ENCODE assay signal across 8 cellular contexts in the genomic region with DNA sequence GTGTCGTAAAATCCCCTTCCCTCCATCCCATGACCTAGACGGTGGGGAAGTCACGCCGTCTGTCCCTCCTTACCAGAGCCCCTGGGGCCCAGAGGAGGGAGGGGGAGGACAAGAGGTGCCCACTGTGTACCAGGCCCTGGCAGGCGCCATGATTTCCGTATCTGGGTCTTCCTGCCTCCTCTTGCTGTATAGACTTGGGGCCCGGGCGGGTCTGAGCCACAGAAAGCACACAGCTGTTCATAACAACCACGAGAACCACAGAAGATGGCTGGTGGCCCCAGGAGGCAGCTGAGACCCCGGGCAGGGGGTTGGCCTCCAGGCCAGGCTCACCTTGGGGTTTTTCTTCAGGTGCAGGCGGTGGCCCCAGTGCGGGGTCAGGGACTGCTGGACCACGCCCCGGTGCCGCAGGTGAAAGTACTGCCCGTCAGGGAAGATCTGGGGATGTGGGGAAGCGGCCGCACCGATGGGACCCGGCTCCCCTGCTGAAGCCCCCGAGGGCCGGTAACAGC. TPM values are rescaled to one million over a fixed set of nuclear protein-coding genes. Genes with fewer than 3 reads are reported as not detected.
DNase-seq lines count a peak whose midpoint lies in the region; ATAC-seq, FAIRE-seq and TF ChIP-seq lines count a peak whose summit lies in the region.

No MANE protein-coding gene starts in this region.

- peak overlapping the region; percentile 32; the same call in 1 of the 2 replicates for H3K4me3 ChIP-seq in GM08714 (ENCODE audit: low read length)
- H3K4me3 ChIP-seq in rectal smooth muscle tissue (ENCODE audit: low read length) = peak overlapping the region; percentile 83

- no peaks in the 10 kb centered on the region for H3K27me3 ChIP-seq in rectal smooth muscle tissue (ENCODE audit: control insufficient read depth, insufficient read depth, low read length)

- peaks cover 11% of the 10 kb centered on the region for H3K4me1 Mint-ChIP-seq in T-helper 17 cell

- peak overlapping the region; percentile 76 for H3K4me3 Mint-ChIP-seq in T-helper 17 cell

- H3K27ac Mint-ChIP-seq in T-helper 17 cell = no peak overlapping the region

- CTCF ChIA-PET in GM10248 (lab: Yijun Ruan, JAX) = no interaction called here

- H3K4me1 ChIP-seq in rectal smooth muscle tissue (ENCODE audit: control insufficient read depth, insufficient read depth, low read length) = no peaks in the 10 kb centered on the region

- H3K9ac ChIP-seq in rectal smooth muscle tissue (ENCODE audit: low read length) = no peak overlapping the region

- H3K36me3 ChIP-seq in rectal smooth muscle tissue (ENCODE audit: control insufficient read depth, insufficient read depth, low read length) = no peaks in the 10 kb centered on the region

- ATAC-seq in T-helper 17 cell = no peak
- ATAC-seq in HG03460 (IDR thresholded peaks at IDR 0.05; ENCODE audit: unreplicated experiment) = no peak

- POLR2A ChIA-PET in GM10248 (lab: Yijun Ruan, JAX) = no interaction called here

- no peak overlapping the region for H3K27ac ChIP-seq in rectal smooth muscle tissue (ENCODE audit: low read depth, low read length)

- H3K36me3 Mint-ChIP-seq in T-helper 17 cell (ENCODE audit: low read depth) = no peaks in the 10 kb centered on the region

- no peak for FAIRE-seq in frontal cortex (lab: Jason Lieb, UNC)

- no peak for TF ChIP-seq CTCF in GM10248 (IDR thresholded peaks at IDR 0.05; ENCODE audit: control extremely low read depth, extremely low read depth, low read depth, missing control alignments)

- no peaks in the 10 kb centered on the region for H3K9me3 ChIP-seq in T-helper 17 cell (ENCODE audit: control insufficient read depth, low read length, poor library complexity, severe bottlenecking)

- no peaks in the 10 kb centered on the region for H3K27me3 Mint-ChIP-seq in T-helper 17 cell

- DNase-seq in T-helper 17 cell (no peak), frontal cortex (ENCODE audit: low spot score in 2 of 2) (peak; percentile 12 to 37), T-helper 9 cell (no peak), GM10248 (ENCODE audit: extremely low spot score) (no peak), NCI-H1417 treated with DMSO at 0.1 percent for 48 hours (lab: John Stamatoyannopoulos, UW) (no peak)

RNA-seq across cellular contexts. Expression of gene PCSK4, which starts 0.6 kb away (rescaled TPM):
- total RNA-seq in T-helper 17 cell (1 to 10 TPM; 3.3 to 4.5 TPM), frontal cortex (3.7 TPM)

RNA-seq across cellular contexts. Expression of gene REEP6, which starts 1.5 kb away (rescaled TPM):
- total RNA-seq in T-helper 17 cell (1 to 10 TPM; 1.8 to 2.3 TPM), frontal cortex (2.4 TPM)

RNA-seq across cellular contexts. Expression of gene C19orf25, which starts 10.5 kb away (rescaled TPM):
- total RNA-seq in T-helper 17 cell (10 to 100 TPM; 24.3 to 29.0 TPM), frontal cortex (17.9 TPM)

RNA-seq across cellular contexts. Expression of gene ADAMTSL5, which starts 23.3 kb away (rescaled TPM):
- 1 to 10 TPM; 2.9 to 5.6 TPM for total RNA-seq in T-helper 17 cell
- total RNA-seq in frontal cortex = under 0.01 TPM

RNA-seq across cellular contexts. Expression of gene PLK5, which starts 34.4 kb away (rescaled TPM):
- total RNA-seq in T-helper 17 cell (not detected), frontal cortex (not detected)

Comparison
In these comparisons a context has a peak if more than half of its experiments do, and no peak if none do; other contexts are left out.
1. DNase-seq: peak in frontal cortex (2 of 2); none in T-helper 17 cell (0 of 3), T-helper 9 cell (single experiment), GM10248 (single experiment) and NCI-H1417 treated with DMSO at 0.1 percent for 48 hours (single experiment).